19 cellular contexts compared by ENCODE assay signal in the genomic region with DNA sequence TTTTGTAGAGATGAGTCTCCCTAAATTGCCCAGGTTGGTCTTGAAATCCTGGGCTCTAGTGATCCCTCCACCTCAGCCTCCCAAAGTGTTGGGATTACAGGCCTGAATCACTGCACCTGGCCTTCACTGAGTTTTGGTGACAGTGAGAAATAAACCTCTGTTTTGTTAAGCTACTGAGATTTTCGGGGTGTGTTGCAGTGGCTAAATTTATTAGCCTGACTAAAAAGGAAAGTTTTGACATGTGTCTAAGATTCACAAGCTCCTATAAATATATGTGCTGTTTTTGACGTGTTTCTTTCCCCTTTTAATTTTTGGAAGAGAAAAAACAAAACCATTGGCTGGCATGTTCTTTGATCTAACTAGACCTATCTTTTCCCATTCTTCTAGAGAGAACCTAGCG.
DNase-seq lines count a peak whose midpoint lies in the region; ATAC-seq, FAIRE-seq and TF ChIP-seq lines count a peak whose summit lies in the region.
"Had no signal": no experiment of that assay in that cellular context is flagged by ENCODE, and none has a peak within 500 bp of the region (broad histone marks: within the 10 kb centered on the region; RNA-seq: fewer than 3 reads in every experiment).

No MANE protein-coding gene starts in this region.

- no peak overlapping the region for H3K18ac ChIP-seq in neuronal stem cell (ENCODE audit: low read length)

- peak overlapping the region; percentile 23 for H3K27ac Mint-ChIP-seq in neural crest cell (ENCODE audit: unreplicated experiment)
- H3K27ac Mint-ChIP-seq: CD14-positive monocyte; CD4-positive, alpha-beta memory T cell had no signal

- H3K36me3 ChIP-seq in body of pancreas (replicated peaks in 1 of 2; ENCODE audit: insufficient read depth in 1 of 2, low read depth in 2 of 2) (no peaks in the 10 kb centered on the region), neuronal stem cell (replicated peaks in 1 of 2; ENCODE audit: control insufficient read depth in 2 of 2, insufficient read depth in 2 of 2, low read length in 2 of 2) (no peaks in the 10 kb centered on the region)
- H3K36me3 ChIP-seq: BLaER1 had no signal

- TF ChIP-seq CTCF in D721Med (IDR thresholded peaks at IDR 0.05; ENCODE audit: insufficient read depth, missing control alignments) = no peak
- TF ChIP-seq CTCF in neural crest cell (conservative IDR thresholded peaks at IDR 0.05) = no peak
- no peak for TF ChIP-seq CTCF in body of pancreas (IDR thresholded peaks at IDR 0.05)

- no peak overlapping the region for H3K4me2 ChIP-seq in neuronal stem cell (ENCODE audit: insufficient read depth, low read length, poor library complexity, severe bottlenecking)
- H3K4me2 ChIP-seq: A549, BLaER1 had no signal

- TF ChIP-seq POLR2A in body of pancreas (IDR thresholded peaks at IDR 0.05) = no peak

- H3K27ac ChIP-seq in body of pancreas = no peak overlapping the region
- no peak overlapping the region for H3K27ac ChIP-seq in neuronal stem cell (replicated peaks; ENCODE audit: low read length)
- H3K27ac ChIP-seq: 22Rv1, A549, BLaER1 had no signal

- H3K14ac ChIP-seq in neuronal stem cell (ENCODE audit: low read length) = no peak overlapping the region

- intact Hi-C loops in body of pancreas (cut with DNase I) = no loop called here

- no peak overlapping the region for H3K4ac ChIP-seq in neuronal stem cell (ENCODE audit: low read length)

- H3K9ac ChIP-seq in neuronal stem cell (ENCODE audit: low read depth, low read length, poor library complexity) = no peak overlapping the region
- H3K9ac ChIP-seq: BLaER1 had no signal

- H3K4me1 ChIP-seq in body of pancreas (no peaks in the 10 kb centered on the region), neuronal stem cell (ENCODE audit: control insufficient read depth in 2 of 2, insufficient read depth in 1 of 2, low read depth in 1 of 2, low read length in 2 of 2) (peaks cover 0 to 5% of the 10 kb centered on the region in 2 donors)
- H3K4me1 ChIP-seq: A549 had no signal

- H4K8ac ChIP-seq in neuronal stem cell (ENCODE audit: low read depth, low read length) = no peak overlapping the region

- H3K36me3 Mint-ChIP-seq in neural crest cell (ENCODE audit: low read depth) = no peaks in the 10 kb centered on the region
- H3K36me3 Mint-ChIP-seq: CD14-positive monocyte; CD4-positive, alpha-beta memory T cell had no signal

- no peak overlapping the region for H2BK12ac ChIP-seq in neuronal stem cell (ENCODE audit: low read length)

- H3K23ac ChIP-seq in neuronal stem cell (ENCODE audit: low read depth, low read length, poor library complexity) = no peak overlapping the region

- no peak overlapping the region for H2BK5ac ChIP-seq in neuronal stem cell (ENCODE audit: low read length)

- H4K91ac ChIP-seq in neuronal stem cell (ENCODE audit: low read depth, low read length, poor library complexity) = no peak overlapping the region

- H3K4me3 ChIP-seq in body of pancreas = no peak overlapping the region
- no peak overlapping the region for H3K4me3 ChIP-seq in neuronal stem cell (ENCODE audit: low read length in 2 of 2)
- H3K4me3 ChIP-seq: A549, BLaER1 had no signal

- no peak overlapping the region for H2AK5ac ChIP-seq in neuronal stem cell (ENCODE audit: low read depth, low read length)

- H2AFZ ChIP-seq in neuronal stem cell (ENCODE audit: low read length) = no peak overlapping the region

- no peak overlapping the region for H2BK120ac ChIP-seq in neuronal stem cell (ENCODE audit: low read depth, low read length)

- H3K4me3 Mint-ChIP-seq in neural crest cell = no peak overlapping the region
- H3K4me3 Mint-ChIP-seq: CD14-positive monocyte; CD4-positive, alpha-beta memory T cell; H9 had no signal

- H3K27me3 Mint-ChIP-seq in neural crest cell (ENCODE audit: low read depth) = no peaks in the 10 kb centered on the region
- H3K27me3 Mint-ChIP-seq: CD4-positive, alpha-beta memory T cell had no signal

- peak; percentile 92 for FAIRE-seq in D721Med (lab: Jason Lieb, UNC)
- FAIRE-seq: A549, GM19239, H1 had no signal

- H3K79me1 ChIP-seq in neuronal stem cell (ENCODE audit: low read depth, low read length) = no peaks in the 10 kb centered on the region

- ATAC-seq in GM21360 (IDR thresholded peaks at IDR 0.05; ENCODE audit: unreplicated experiment) (peak; percentile 69), HG03378 (IDR thresholded peaks at IDR 0.05; ENCODE audit: unreplicated experiment) (peak; percentile 50), body of pancreas (no peak), HG03439 (IDR thresholded peaks at IDR 0.05; ENCODE audit: unreplicated experiment) (no peak)
- ATAC-seq: A549 had no signal

- 74 to 80% methylated on average over 3 of the region's 3 CpGs for WGBS in body of pancreas, 2 donors
- no CpG with 5 or more reads among the region's 3 CpGs for WGBS in neuronal stem cell (ENCODE audit: extremely low coverage in 2 of 2, insufficient read length in 2 of 2, insufficient replicate concordance in 1 of 2), 2 donors

- H3K27me3 ChIP-seq in body of pancreas (no peaks in the 10 kb centered on the region), neuronal stem cell (ENCODE audit: control insufficient read depth in 3 of 3, insufficient read depth in 3 of 3, low read depth in 1 of 3, low read length in 3 of 3) (no peaks in the 10 kb centered on the region)
- H3K27me3 ChIP-seq: BLaER1 had no signal

- no peaks in the 10 kb centered on the region for H3K9me3 ChIP-seq in body of pancreas
- peaks cover 0 to 2% of the 10 kb centered on the region in 2 donors for H3K9me3 ChIP-seq in neuronal stem cell (replicated peaks in 1 of 2; ENCODE audit: control insufficient read depth in 2 of 2, insufficient read depth in 1 of 2, low read depth in 1 of 2, low read length in 2 of 2)
- H3K9me3 ChIP-seq: A549, BLaER1 had no signal

- no peak for DNase-seq in D721Med (ENCODE audit: insufficient read length, low spot score)
- no peak for DNase-seq in neural crest cell (ENCODE audit: low read depth, low spot score)
- no peak for DNase-seq in body of pancreas
- no peak for DNase-seq in neuronal stem cell (ENCODE audit: low spot score)
- DNase-seq: CD4-positive, alpha-beta memory T cell; DMS79 treated with DMSO at 0.1 percent for 48 hours; GF-D8; H9; Kasumi-1; KG1 had no signal

- no peaks in the 10 kb centered on the region for H3K9me3 Mint-ChIP-seq in neural crest cell
- H3K9me3 Mint-ChIP-seq: H9 had no signal

- H2BK15ac ChIP-seq in neuronal stem cell (ENCODE audit: low read length) = no peak overlapping the region

- peaks cover 19% of the 10 kb centered on the region for H3K4me1 Mint-ChIP-seq in neural crest cell
- H3K4me1 Mint-ChIP-seq: CD14-positive monocyte; CD4-positive, alpha-beta memory T cell had no signal

Comparison
In these comparisons a context has a peak if more than half of its experiments do, and no peak if none do; other contexts are left out.
1. ATAC-seq: peak in GM21360 (single experiment) and HG03378 (single experiment); none in body of pancreas (single experiment) and HG03439 (single experiment).